ENCODE assay signal across 1 cellular context in the genomic region with DNA sequence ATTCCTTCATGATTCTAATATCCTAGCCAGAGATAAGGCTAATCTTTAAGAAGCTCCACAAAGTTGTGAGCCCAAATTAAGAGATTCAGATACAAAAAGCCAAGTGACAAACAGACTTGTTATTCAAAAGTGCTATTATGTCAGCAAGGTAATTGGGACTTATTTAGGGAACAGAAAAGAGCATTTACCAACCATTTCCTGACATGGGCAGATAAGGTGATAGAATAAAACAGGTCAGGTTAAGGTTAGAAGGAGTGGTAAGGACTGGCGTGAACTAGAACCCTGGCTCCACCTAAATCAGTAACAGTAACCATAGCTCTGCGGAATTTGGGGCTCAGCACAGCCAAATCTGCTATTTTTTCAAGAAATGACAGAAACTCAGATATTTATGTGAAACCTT.
TF ChIP-seq lines count a peak whose summit lies in the region.

No MANE protein-coding gene starts in this region.

TF ChIP-seq in HepG2, 621 proteins besides CTCF, POLR2A, EP300 and RAD21:
- TF ChIP-seq, protein P1, sequence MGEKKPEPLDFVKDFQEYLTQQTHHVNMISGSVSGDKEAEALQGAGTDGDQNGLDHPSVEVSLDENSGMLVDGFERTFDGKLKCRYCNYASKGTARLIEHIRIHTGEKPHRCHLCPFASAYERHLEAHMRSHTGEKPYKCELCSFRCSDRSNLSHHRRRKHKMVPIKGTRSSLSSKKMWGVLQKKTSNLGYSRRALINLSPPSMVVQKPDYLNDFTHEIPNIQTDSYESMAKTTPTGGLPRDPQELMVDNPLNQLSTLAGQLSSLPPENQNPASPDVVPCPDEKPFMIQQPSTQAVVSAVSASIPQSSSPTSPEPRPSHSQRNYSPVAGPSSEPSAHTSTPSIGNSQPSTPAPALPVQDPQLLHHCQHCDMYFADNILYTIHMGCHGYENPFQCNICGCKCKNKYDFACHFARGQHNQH (CRISPR knock-in tag; IDR thresholded peaks at IDR 0.05): no peak
- TF ChIP-seq ZNF768 (CRISPR knock-in tag; IDR thresholded peaks at IDR 0.05): no peak
- TF ChIP-seq, protein P2, sequence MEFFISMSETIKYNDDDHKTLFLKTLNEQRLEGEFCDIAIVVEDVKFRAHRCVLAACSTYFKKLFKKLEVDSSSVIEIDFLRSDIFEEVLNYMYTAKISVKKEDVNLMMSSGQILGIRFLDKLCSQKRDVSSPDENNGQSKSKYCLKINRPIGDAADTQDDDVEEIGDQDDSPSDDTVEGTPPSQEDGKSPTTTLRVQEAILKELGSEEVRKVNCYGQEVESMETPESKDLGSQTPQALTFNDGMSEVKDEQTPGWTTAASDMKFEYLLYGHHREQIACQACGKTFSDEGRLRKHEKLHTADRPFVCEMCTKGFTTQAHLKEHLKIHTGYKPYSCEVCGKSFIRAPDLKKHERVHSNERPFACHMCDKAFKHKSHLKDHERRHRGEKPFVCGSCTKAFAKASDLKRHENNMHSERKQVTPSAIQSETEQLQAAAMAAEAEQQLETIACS (CRISPR knock-in tag; IDR thresholded peaks at IDR 0.05): no peak
TF ChIP-seq in HepG2: peak in this region for 0.
